Comparison of ENCODE assay signal across 9 cellular contexts in genomic region chr2:109030870-109031480, GRCh38. TPM values are rescaled to one million over a fixed set of nuclear protein-coding genes. Genes with fewer than 3 reads are reported as not detected.
DNase-seq lines count a peak whose midpoint lies in the region; ATAC-seq and TF ChIP-seq lines count a peak whose summit lies in the region.
"Had no signal": no experiment of that assay in that cellular context is flagged by ENCODE, and none has a peak within 500 bp of the region (broad histone marks: within the 10 kb centered on the region; RNA-seq: fewer than 3 reads in every experiment).

No MANE protein-coding gene starts in this region.

- TF ChIP-seq CTCF in CD14-positive monocyte (IDR thresholded peaks at IDR 0.05) (no peak), NB4 (IDR thresholded peaks at IDR 0.05; ENCODE audit: low read depth, low read length) (no peak), foreskin fibroblast (IDR thresholded peaks at IDR 0.05; ENCODE audit: low read depth, low read length) (no peak), GM13976 (IDR thresholded peaks at IDR 0.05; ENCODE audit: borderline replicate concordance, control extremely low read depth, extremely low read depth, insufficient read depth, missing control alignments) (no peak)

- H3K4me1 ChIP-seq in neuronal stem cell (ENCODE audit: control insufficient read depth in 2 of 2, insufficient read depth in 1 of 2, low read depth in 1 of 2, low read length in 2 of 2), result peaks cover 4 to 21% of the 10 kb centered on the region in 2 donors

- peaks cover 0 to 50% (median 10%) of the 10 kb centered on the region in 3 experiments for H3K27me3 ChIP-seq in neuronal stem cell (ENCODE audit: control insufficient read depth in 3 of 3, insufficient read depth in 3 of 3, low read depth in 1 of 3, low read length in 3 of 3)

- peaks cover 2 to 4% (median 4%) of the 10 kb centered on the region in 3 donors for H3K27me3 Mint-ChIP-seq in CD14-positive monocyte (ENCODE audit: low read depth in 3 of 3)
- H3K27me3 Mint-ChIP-seq in dendritic cell treated with granulocyte-macrophage colony-stimulating factor and Interleukin-4, amounts not matched to agents 40 ng/mL and 50 ng/mL, for 4 days, result peaks cover 5% of the 10 kb centered on the region

- H3K9me3 ChIP-seq in neuronal stem cell (replicated peaks in 1 of 2; ENCODE audit: control insufficient read depth in 2 of 2, insufficient read depth in 1 of 2, low read depth in 1 of 2, low read length in 2 of 2), result peaks cover 0 to 7% of the 10 kb centered on the region in 2 donors

- in situ Hi-C loops in GM13976 (cut with MboI; ENCODE audit: low sequenced_read_pairs, unreplicated experiment), result no loop called here

- no CpG with 5 or more reads among the region's 14 CpGs for WGBS in neuronal stem cell (ENCODE audit: extremely low coverage in 2 of 2, insufficient read length in 2 of 2, insufficient replicate concordance in 1 of 2), 2 donors

- H4K8ac ChIP-seq in neuronal stem cell (ENCODE audit: low read depth, low read length), result no peak overlapping the region

- H2BK12ac ChIP-seq in neuronal stem cell (ENCODE audit: low read length), result peak overlapping the region; percentile 64

- DNase-seq in CD14-positive monocyte (ENCODE audit: low spot score) (no peak), NB4 (ENCODE audit: low read depth) (no peak), neuronal stem cell (ENCODE audit: low spot score) (no peak), foreskin fibroblast (no peak), GM13976 (ENCODE audit: low spot score) (no peak), NCI-H510A treated with DMSO at 0.1 percent for 48 hours (lab: John Stamatoyannopoulos, UW) (no peak)
- DNase-seq: hippocampal formation had no signal

- intact Hi-C loops in CD14-positive monocyte (cut with micrococcal nuclease), result no loop called here
- intact Hi-C loops in dendritic cell treated with granulocyte-macrophage colony-stimulating factor and Interleukin-4, amounts not matched to agents 40 ng/mL and 50 ng/mL, for 4 days (cut with micrococcal nuclease), result no loop called here

- H2AFZ ChIP-seq in neuronal stem cell (ENCODE audit: low read length), result peak overlapping the region; percentile 88

- H2BK120ac ChIP-seq in neuronal stem cell (ENCODE audit: low read depth, low read length), result no peak overlapping the region

- no peaks in the 10 kb centered on the region for H3K36me3 Mint-ChIP-seq in CD14-positive monocyte
- H3K36me3 Mint-ChIP-seq in dendritic cell treated with granulocyte-macrophage colony-stimulating factor and Interleukin-4, amounts not matched to agents 40 ng/mL and 50 ng/mL, for 4 days (ENCODE audit: low read depth), result no peaks in the 10 kb centered on the region

- H3K36me3 ChIP-seq in neuronal stem cell (replicated peaks in 1 of 2; ENCODE audit: control insufficient read depth in 2 of 2, insufficient read depth in 2 of 2, low read length in 2 of 2), result no peaks in the 10 kb centered on the region

- H3K9me3 Mint-ChIP-seq in CD14-positive monocyte, result peaks cover 0 to 4% (median 0%) of the 10 kb centered on the region in 7 donors
- H3K9me3 Mint-ChIP-seq in dendritic cell treated with granulocyte-macrophage colony-stimulating factor and Interleukin-4, amounts not matched to agents 40 ng/mL and 50 ng/mL, for 4 days, result no peaks in the 10 kb centered on the region

- H3K27ac Mint-ChIP-seq in CD14-positive monocyte, result peak overlapping the region in 4 of 7 donors; percentile 37 to 75 (median 70)
- H3K27ac Mint-ChIP-seq in dendritic cell treated with granulocyte-macrophage colony-stimulating factor and Interleukin-4, amounts not matched to agents 40 ng/mL and 50 ng/mL, for 4 days, result peak overlapping the region; percentile 50

- peak overlapping the region; percentile 85 for H3K4me2 ChIP-seq in neuronal stem cell (ENCODE audit: insufficient read depth, low read length, poor library complexity, severe bottlenecking)

- no peak overlapping the region for H2AK5ac ChIP-seq in neuronal stem cell (ENCODE audit: low read depth, low read length)

- H2BK15ac ChIP-seq in neuronal stem cell (ENCODE audit: low read length), result peak overlapping the region; percentile 1

- no peak overlapping the region for H3K14ac ChIP-seq in neuronal stem cell (ENCODE audit: low read length)

- peak overlapping the region; percentile 78 to 99 for H3K4me3 Mint-ChIP-seq in CD14-positive monocyte
- peak overlapping the region; percentile 76 for H3K4me3 Mint-ChIP-seq in dendritic cell treated with granulocyte-macrophage colony-stimulating factor and Interleukin-4, amounts not matched to agents 40 ng/mL and 50 ng/mL, for 4 days

- H3K79me1 ChIP-seq in neuronal stem cell (ENCODE audit: low read depth, low read length), result no peaks in the 10 kb centered on the region

- no peak overlapping the region for H2BK5ac ChIP-seq in neuronal stem cell (ENCODE audit: low read length)

- H3K4me3 ChIP-seq in NB4 (ENCODE audit: low read depth, low read length), result peak overlapping the region; percentile 65
- H3K4me3 ChIP-seq in neuronal stem cell (ENCODE audit: low read length in 2 of 2), result peak overlapping the region; percentile 22 to 72
- H3K4me3 ChIP-seq in foreskin fibroblast (ENCODE audit: low read depth in 1 of 2, low read length in 2 of 2), result no peak overlapping the region

- H3K18ac ChIP-seq in neuronal stem cell (ENCODE audit: low read length), result peak overlapping the region; percentile 92

- no peak overlapping the region for H3K27ac ChIP-seq in neuronal stem cell (replicated peaks; ENCODE audit: low read length)

- H3K4me1 Mint-ChIP-seq in CD14-positive monocyte, result peaks cover 23% of the 10 kb centered on the region
- H3K4me1 Mint-ChIP-seq in dendritic cell treated with granulocyte-macrophage colony-stimulating factor and Interleukin-4, amounts not matched to agents 40 ng/mL and 50 ng/mL, for 4 days (ENCODE audit: low read depth), result peaks cover 22% of the 10 kb centered on the region

- H3K23ac ChIP-seq in neuronal stem cell (ENCODE audit: low read depth, low read length, poor library complexity), result peak overlapping the region; percentile 76

- peak overlapping the region; percentile 82 for H3K9ac ChIP-seq in neuronal stem cell (ENCODE audit: low read depth, low read length, poor library complexity)

- H4K91ac ChIP-seq in neuronal stem cell (ENCODE audit: low read depth, low read length, poor library complexity), result no peak overlapping the region

- no peak overlapping the region for H3K4ac ChIP-seq in neuronal stem cell (ENCODE audit: low read length)

- TF ChIP-seq POLR2A in NB4 (IDR thresholded peaks at IDR 0.05; ENCODE audit: extremely low read depth, insufficient read length), result no peak

- ATAC-seq in HG03095 (IDR thresholded peaks at IDR 0.05; ENCODE audit: unreplicated experiment), result no peak

RNA-seq across cellular contexts. Expression of gene EDAR, which starts 42.0 kb away (rescaled TPM):
- polyA plus RNA-seq in CD14-positive monocyte, result not detected
- not detected for polyA plus RNA-seq in neuronal stem cell (2013, experiment 1 of 2)
- not detected for polyA plus RNA-seq in neuronal stem cell (2013, experiment 2 of 2)

Comparison
In these comparisons a context has a peak if more than half of its experiments do, and no peak if none do; other contexts are left out.
1. H3K4me3 ChIP-seq: peak in NB4 (single experiment) and neuronal stem cell (2 of 2); none in foreskin fibroblast (0 of 2).